Comparison of ENCODE assay signal across 12 cellular contexts in the genomic region with DNA sequence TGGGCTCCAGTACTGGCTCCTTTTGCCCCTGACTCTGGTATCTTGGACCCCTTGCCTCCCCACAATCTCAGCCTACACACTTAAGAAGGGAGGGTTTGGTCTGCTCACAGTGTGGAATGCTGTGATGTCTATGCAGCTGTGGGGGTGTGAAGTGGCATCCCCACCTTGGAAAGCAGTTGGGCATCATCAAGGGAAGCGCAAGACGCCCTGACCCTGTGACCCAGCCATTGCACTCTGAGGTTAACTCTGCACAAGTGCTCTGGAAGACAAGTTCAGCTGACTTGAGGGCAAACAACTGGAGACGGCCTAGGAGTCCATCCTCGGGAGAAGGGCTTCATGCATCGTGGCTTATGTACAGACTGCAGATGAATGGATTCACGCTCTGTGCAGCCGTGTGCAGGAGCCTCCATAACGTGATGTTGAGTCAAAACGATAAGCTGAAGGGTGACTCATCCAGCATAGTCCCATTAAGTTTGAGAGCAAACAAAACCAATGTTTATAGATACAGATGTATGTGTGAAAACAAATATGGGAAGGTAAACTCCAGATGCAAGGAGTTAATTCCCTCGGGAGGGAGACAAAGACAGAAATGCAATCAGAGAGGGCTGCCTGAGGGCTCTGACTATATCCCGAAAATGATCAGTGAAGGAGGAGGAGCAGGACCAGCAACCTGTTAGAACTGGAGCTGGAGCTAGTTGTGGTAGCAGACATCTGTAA.
DNase-seq lines count a peak whose midpoint lies in the region; ATAC-seq and TF ChIP-seq lines count a peak whose summit lies in the region.
"Had no signal": no experiment of that assay in that cellular context is flagged by ENCODE, and none has a peak within 500 bp of the region (broad histone marks: within the 10 kb centered on the region; RNA-seq: fewer than 3 reads in every experiment).

No MANE protein-coding gene starts in this region.

- H3K27ac ChIP-seq in CD4-positive, CD25-positive, alpha-beta regulatory T cell (ENCODE audit: insufficient read depth, low read length, poor library complexity, severe bottlenecking) = no peak overlapping the region

- no peak for TF ChIP-seq CTCF in fibroblast of villous mesenchyme (IDR thresholded peaks at IDR 0.05; ENCODE audit: insufficient read depth, low read depth, low read length)

- H3K4me3 ChIP-seq in CD4-positive, CD25-positive, alpha-beta regulatory T cell (ENCODE audit: low read depth, low read length) = no peak overlapping the region
- no peak overlapping the region for H3K4me3 ChIP-seq in fibroblast of villous mesenchyme (ENCODE audit: low read depth, low read length)

- H3K9me3 ChIP-seq in CD4-positive, CD25-positive, alpha-beta regulatory T cell (ENCODE audit: control insufficient read depth in 2 of 2, low read length in 2 of 2) = no peaks in the 10 kb centered on the region

- H3K36me3 Mint-ChIP-seq in CD4-positive, CD25-positive, alpha-beta regulatory T cell = no peaks in the 10 kb centered on the region

- peak overlapping the region; percentile 27 to 85 (median 39) for H3K27ac Mint-ChIP-seq in CD4-positive, CD25-positive, alpha-beta regulatory T cell
- H3K27ac Mint-ChIP-seq: activated T-helper 1 cell treated with anti-CD3 and anti-CD28 coated beads, Interleukin-12 subunit alpha, Interleukin-12 subunit beta, Interleukin-2, Interleukin-4 antibody, amounts not matched to agents 30 ng/mL and 10 ng/mL and 1 ng/mL, durations not matched to agents 14 hours and 24 hours and 36 hours had no signal

- no peaks in the 10 kb centered on the region for H3K27me3 ChIP-seq in CD4-positive, CD25-positive, alpha-beta regulatory T cell (ENCODE audit: control insufficient read depth, insufficient read depth, low read length)

- DNase-seq in CD4-positive, CD25-positive, alpha-beta regulatory T cell = no peak
- peak; percentile 82 for DNase-seq in H4 (ENCODE audit: low spot score)
- peak; percentile 50 for DNase-seq in RKO (ENCODE audit: low spot score)
- peak; percentile 92 for DNase-seq in fibroblast of villous mesenchyme (ENCODE audit: low read depth)
- no peak for DNase-seq in cerebellar cortex (ENCODE audit: low spot score)
- DNase-seq in activated CD4-positive, CD25-positive, alpha-beta regulatory T cell (lab: John Stamatoyannopoulos, UW) = no peak
- no peak for DNase-seq in occipital lobe (lab: John Stamatoyannopoulos, UW)
- DNase-seq: C1 segment of cervical spinal cord, glutamatergic neuron, retina had no signal

- no peak overlapping the region for H3K4me3 Mint-ChIP-seq in CD4-positive, CD25-positive, alpha-beta regulatory T cell
- H3K4me3 Mint-ChIP-seq: activated T-helper 1 cell treated with anti-CD3 and anti-CD28 coated beads, Interleukin-12 subunit alpha, Interleukin-12 subunit beta, Interleukin-2, Interleukin-4 antibody, amounts not matched to agents 30 ng/mL and 10 ng/mL and 1 ng/mL, durations not matched to agents 14 hours and 24 hours and 36 hours had no signal

- H3K9me3 Mint-ChIP-seq in CD4-positive, CD25-positive, alpha-beta regulatory T cell = peaks cover 0 to 2% (median 0%) of the 10 kb centered on the region in 7 donors
- H3K9me3 Mint-ChIP-seq: activated T-helper 1 cell treated with anti-CD3 and anti-CD28 coated beads, Interleukin-12 subunit alpha, Interleukin-12 subunit beta, Interleukin-2, Interleukin-4 antibody, amounts not matched to agents 30 ng/mL and 10 ng/mL and 1 ng/mL, durations not matched to agents 14 hours and 24 hours and 36 hours had no signal

- no peaks in the 10 kb centered on the region for H3K4me1 Mint-ChIP-seq in CD4-positive, CD25-positive, alpha-beta regulatory T cell

- ATAC-seq in CD4-positive, CD25-positive, alpha-beta regulatory T cell (ENCODE audit: low read depth in 2 of 2) = no peak
- no peak for ATAC-seq in HG02623 (IDR thresholded peaks at IDR 0.05; ENCODE audit: unreplicated experiment)

- peaks cover 14% of the 10 kb centered on the region for H3K27me3 Mint-ChIP-seq in CD4-positive, CD25-positive, alpha-beta regulatory T cell

- H3K4me1 ChIP-seq in CD4-positive, CD25-positive, alpha-beta regulatory T cell (ENCODE audit: control insufficient read depth, insufficient read depth, low read length, poor library complexity, severe bottlenecking) = no peaks in the 10 kb centered on the region

- no peaks in the 10 kb centered on the region for H3K36me3 ChIP-seq in CD4-positive, CD25-positive, alpha-beta regulatory T cell (ENCODE audit: control insufficient read depth, insufficient read depth, low read length)

Comparison
In these comparisons a context has a peak if more than half of its experiments do, and no peak if none do; other contexts are left out.
1. DNase-seq: peak in H4 (single experiment), RKO (single experiment) and fibroblast of villous mesenchyme (single experiment); none in CD4-positive, CD25-positive, alpha-beta regulatory T cell (0 of 3), cerebellar cortex (single experiment), activated CD4-positive, CD25-positive, alpha-beta regulatory T cell (0 of 4) and occipital lobe (single experiment).